ENCODE assay signal across 22 cellular contexts in genomic region chr6:22681761-22682160, GRCh38.
"Had no signal": no experiment of that assay in that cellular context is flagged by ENCODE, and none has a peak within 500 bp of the region (broad histone marks: within the 10 kb centered on the region; RNA-seq: fewer than 3 reads in every experiment).

No MANE protein-coding gene starts in this region.

- H3K4me3 Mint-ChIP-seq: activated CD4-positive, alpha-beta memory T cell treated with anti-CD3 and anti-CD28 coated beads for 36 hours; activated naive CD8-positive, alpha-beta T cell treated with anti-CD3 and anti-CD28 coated beads for 36 hours; central memory CD8-positive, alpha-beta T cell; endodermal cell; naive thymus-derived CD8-positive, alpha-beta T cell had no signal

- H3K4me1 ChIP-seq: breast epithelium, esophagus squamous epithelium, left lung, right atrium auricular region, upper lobe of left lung had no signal

- H3K27me3 Mint-ChIP-seq: activated CD4-positive, alpha-beta memory T cell treated with anti-CD3 and anti-CD28 coated beads for 36 hours; activated naive CD8-positive, alpha-beta T cell treated with anti-CD3 and anti-CD28 coated beads for 36 hours; central memory CD8-positive, alpha-beta T cell; progenitor cell of endocrine pancreas had no signal

- H3K27ac ChIP-seq: breast epithelium, coronary artery, esophagus squamous epithelium, hepatocyte, left lung, right atrium auricular region, upper lobe of left lung had no signal

- H3K79me2 ChIP-seq: hepatocyte had no signal

- H3K36me3 ChIP-seq: breast epithelium, esophagus squamous epithelium, left lung, right atrium auricular region, upper lobe of left lung had no signal

- H3K4me3 ChIP-seq: breast epithelium, coronary artery, esophagus squamous epithelium, hepatocyte, left lung, lung, right atrium auricular region, upper lobe of left lung had no signal

- H3K36me3 Mint-ChIP-seq: activated CD4-positive, alpha-beta memory T cell treated with anti-CD3 and anti-CD28 coated beads for 36 hours; activated naive CD8-positive, alpha-beta T cell treated with anti-CD3 and anti-CD28 coated beads for 36 hours; naive thymus-derived CD8-positive, alpha-beta T cell had no signal

- H3K27ac Mint-ChIP-seq: activated CD4-positive, alpha-beta memory T cell treated with anti-CD3 and anti-CD28 coated beads for 36 hours; activated naive CD8-positive, alpha-beta T cell treated with anti-CD3 and anti-CD28 coated beads for 36 hours; endodermal cell; naive thymus-derived CD8-positive, alpha-beta T cell; progenitor cell of endocrine pancreas had no signal

- H3K4me2 ChIP-seq: hepatocyte had no signal

- H3K9me3 ChIP-seq: breast epithelium, esophagus squamous epithelium, left lung, right atrium auricular region, upper lobe of left lung had no signal

- DNase-seq: activated CD4-positive, alpha-beta memory T cell treated with anti-CD3 and anti-CD28 coated beads for 36 hours; activated CD4-positive, alpha-beta T cell treated with anti-CD3 and anti-CD28 coated beads for 48 hours; activated naive CD4-positive, alpha-beta T cell treated with Interleukin-2 at 50 U/mL for 16 hours; activated naive CD8-positive, alpha-beta T cell treated with anti-CD3 and anti-CD28 coated beads for 36 hours; activated T-cell treated with anti-CD3 and anti-CD28 coated beads, Interleukin-2, amount 50 U/mL, for 48 hours; amniotic stem cell; endodermal cell; esophagus squamous epithelium; glutamatergic neuron; kidney glomerular epithelial cell; left lung; naive thymus-derived CD8-positive, alpha-beta T cell; stimulated activated CD4-positive, alpha-beta T cell treated with anti-CD3 and anti-CD28 coated beads, Interleukin-4, amount 100 ng/mL, for 4 hours; stimulated activated naive CD8-positive, alpha-beta T cell treated with anti-CD3 and anti-CD28 coated beads, Interleukin-15, Interleukin-2, amounts not matched to agents 100 U/mL and 50 U/mL, for 24 hours; upper lobe of left lung had no signal

- H2AFZ ChIP-seq: hepatocyte had no signal

- H3K27me3 ChIP-seq: breast epithelium, esophagus squamous epithelium, hepatocyte, left lung, right atrium auricular region, upper lobe of left lung had no signal

- H3K4me1 Mint-ChIP-seq: activated naive CD8-positive, alpha-beta T cell treated with anti-CD3 and anti-CD28 coated beads for 36 hours; central memory CD8-positive, alpha-beta T cell; endodermal cell; naive thymus-derived CD8-positive, alpha-beta T cell had no signal

- H3K9me3 Mint-ChIP-seq: activated naive CD8-positive, alpha-beta T cell treated with anti-CD3 and anti-CD28 coated beads for 36 hours; endodermal cell had no signal
